In genomic region chr7:23494009-23494408, GRCh38 we compare ENCODE assay signal across 30 cellular contexts. TPM values are rescaled to one million over a fixed set of nuclear protein-coding genes. Genes with fewer than 3 reads are reported as not detected.
"Had no signal": no experiment of that assay in that cellular context is flagged by ENCODE, and none has a peak within 500 bp of the region (broad histone marks: within the 10 kb centered on the region; RNA-seq: fewer than 3 reads in every experiment).

No MANE protein-coding gene starts in this region.

- H3K27ac ChIP-seq: adrenal gland, body of pancreas, breast epithelium, WERI-Rb-1 had no signal

- H3K36me3 ChIP-seq: adrenal gland, breast epithelium had no signal

- H3K9me3 ChIP-seq: adrenal gland, body of pancreas, breast epithelium had no signal

- H3K27ac Mint-ChIP-seq: activated CD4-positive, alpha-beta T cell treated with anti-CD3 and anti-CD28 coated beads, Interleukin-2, amount 10 ng/mL, durations not matched to agents 24 days and 14 days; activated CD8-positive, alpha-beta T cell treated with anti-CD3 and anti-CD28 coated beads for 36 hours; activated naive CD4-positive, alpha-beta T cell treated with anti-CD3 and anti-CD28 coated beads for 36 hours; activated T-cell treated with anti-CD3 and anti-CD28 coated beads, Interleukin-2, amount 50 U/mL, for 72 hours; activated T-helper 17 cell treated with anti-CD3 and anti-CD28 coated beads, Interleukin-2, amount 50 U/mL, for 72 hours had no signal

- ATAC-seq: activated CD8-positive, alpha-beta T cell treated with anti-CD3 and anti-CD28 coated beads for 36 hours; activated naive CD4-positive, alpha-beta T cell treated with anti-CD3 and anti-CD28 coated beads, Interleukin-2, amount 50 U/mL, for 72 hours; activated T-cell treated with anti-CD3 and anti-CD28 coated beads, Interleukin-2, amount 50 U/mL, for 72 hours; activated T-helper 17 cell treated with anti-CD3 and anti-CD28 coated beads, Interleukin-2, amount 50 U/mL, for 72 hours; body of pancreas; K562; Panc1; Right ventricle myocardium inferior had no signal

- H3K27me3 ChIP-seq: adrenal gland, body of pancreas, breast epithelium had no signal

- H3K4me1 ChIP-seq: adrenal gland, breast epithelium had no signal

- H3K9me3 Mint-ChIP-seq: activated CD4-positive, alpha-beta T cell treated with anti-CD3 and anti-CD28 coated beads, Interleukin-2, amount 10 ng/mL, durations not matched to agents 24 days and 14 days; activated CD8-positive, alpha-beta T cell treated with anti-CD3 and anti-CD28 coated beads for 36 hours; activated naive CD4-positive, alpha-beta T cell treated with anti-CD3 and anti-CD28 coated beads for 36 hours; activated naive CD4-positive, alpha-beta T cell treated with anti-CD3 and anti-CD28 coated beads, Interleukin-2, amount 50 U/mL, for 72 hours; activated T-cell treated with anti-CD3 and anti-CD28 coated beads, Interleukin-2, amount 50 U/mL, for 72 hours; activated T-helper 17 cell treated with anti-CD3 and anti-CD28 coated beads, Interleukin-2, amount 50 U/mL, for 72 hours had no signal

- H3K4me3 Mint-ChIP-seq: activated CD4-positive, alpha-beta T cell treated with anti-CD3 and anti-CD28 coated beads, Interleukin-2, amount 10 ng/mL, durations not matched to agents 24 days and 14 days; activated CD8-positive, alpha-beta T cell treated with anti-CD3 and anti-CD28 coated beads for 36 hours; activated naive CD4-positive, alpha-beta T cell treated with anti-CD3 and anti-CD28 coated beads for 36 hours; activated T-cell treated with anti-CD3 and anti-CD28 coated beads, Interleukin-2, amount 50 U/mL, for 72 hours; activated T-helper 17 cell treated with anti-CD3 and anti-CD28 coated beads, Interleukin-2, amount 50 U/mL, for 72 hours had no signal

- H3K27me3 Mint-ChIP-seq: activated CD4-positive, alpha-beta T cell treated with anti-CD3 and anti-CD28 coated beads, Interleukin-2, amount 10 ng/mL, durations not matched to agents 24 days and 14 days; activated CD8-positive, alpha-beta T cell treated with anti-CD3 and anti-CD28 coated beads for 36 hours; activated T-helper 17 cell treated with anti-CD3 and anti-CD28 coated beads, Interleukin-2, amount 50 U/mL, for 72 hours had no signal

- DNase-seq: activated CD4-positive, alpha-beta T cell treated with anti-CD3 and anti-CD28 coated beads, Interleukin-2, amount 10 ng/mL, durations not matched to agents 24 days and 14 days; activated CD4-positive, alpha-beta T cell treated with anti-CD3 and anti-CD28 coated beads, Interleukin-2, amount 50 U/mL, for 4 hours; activated CD8-positive, alpha-beta T cell treated with anti-CD3 and anti-CD28 coated beads for 36 hours; activated gamma-delta T cell treated with Interleukin-2 at 50 U/mL for 16 hours; activated naive CD4-positive, alpha-beta T cell treated with anti-CD3 and anti-CD28 coated beads for 36 hours; activated T-cell treated with anti-CD3 and anti-CD28 coated beads, Interleukin-2, amount 50 U/mL, for 1 hour; activated T-cell treated with anti-CD3 and anti-CD28 coated beads, Interleukin-2, amount 50 U/mL, for 72 hours; body of pancreas; NCI-H1048; NCI-H1105 treated with DMSO at 0.1 percent for 48 hours; NCI-H1436; NCI-H1694; NCI-H1930; NCI-H2081 treated with DMSO at 0.1 percent for 48 hours; NCI-H226; NCI-H446 treated with DMSO at 0.1 percent for 48 hours; NCI-H524 treated with DMSO at 0.1 percent for 48 hours; SIG-M5; SW 1271; T-helper 1 cell; T1000; WERI-Rb-1 had no signal

- H3K4me1 Mint-ChIP-seq: activated T-helper 17 cell treated with anti-CD3 and anti-CD28 coated beads, Interleukin-2, amount 50 U/mL, for 72 hours had no signal

- H3K4me3 ChIP-seq: adrenal gland, body of pancreas, breast epithelium, K562 had no signal

RNA-seq across cellular contexts. Expression of gene IGF2BP3, which starts 23.7 kb away (rescaled TPM):
- total RNA-seq: Right ventricle myocardium inferior had no signal

RNA-seq across cellular contexts. Expression of gene TRA2A, which starts 37.8 kb away (rescaled TPM):
- total RNA-seq: SK-MEL-5 had no signal
